In the genomic region with DNA sequence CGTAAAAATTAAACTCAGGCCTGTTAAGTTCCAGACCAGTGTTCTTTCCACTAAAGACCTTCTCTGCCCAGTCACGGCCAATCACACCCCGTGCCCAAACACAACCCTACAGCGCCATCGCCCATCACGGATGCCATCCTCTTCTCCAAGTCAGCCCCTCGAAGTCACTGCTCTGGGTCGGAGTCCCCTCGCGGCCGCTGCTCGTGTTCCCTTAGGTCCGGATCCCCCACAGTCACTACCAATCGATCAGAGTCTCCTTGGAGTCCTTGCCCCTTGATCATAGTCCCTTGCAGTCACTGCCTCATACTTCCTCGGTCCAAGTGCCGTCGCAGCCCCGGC, we compare ENCODE assay signal across 8 cellular contexts. TPM values are rescaled to one million over a fixed set of nuclear protein-coding genes. Genes with fewer than 3 reads are reported as not detected.
A peak's percentile ranks its signal among the peaks of the same experiment; 100 is the strongest.
DNase-seq lines count a peak whose midpoint lies in the region; ATAC-seq and TF ChIP-seq lines count a peak whose summit lies in the region.

No MANE protein-coding gene starts in this region.

- H3K36me3 ChIP-seq in SJSA1 = peaks cover 13% of the 10 kb centered on the region; the same call in 1 of the 2 replicates
- no peaks in the 10 kb centered on the region for H3K36me3 ChIP-seq in lung (ENCODE audit: control insufficient read depth in 2 of 2, insufficient read depth in 2 of 2, low read length in 2 of 2)

- H3K4me1 ChIP-seq in SJSA1 (replicated peaks) (peaks cover 17% of the 10 kb centered on the region), lung (ENCODE audit: control insufficient read depth in 2 of 2, insufficient read depth in 2 of 2, low read length in 2 of 2) (peaks cover 4 to 24% of the 10 kb centered on the region in 2 donors)

- H3K27ac ChIP-seq in SJSA1 = peak overlapping the region; percentile 82
- peak overlapping the region; percentile 82 for H3K27ac ChIP-seq in cingulate gyrus (ENCODE audit: low read depth, low read length)
- H3K27ac ChIP-seq in lung (ENCODE audit: low read depth in 1 of 2, low read length in 1 of 2) = peak overlapping the region; percentile 97 to 99

- ATAC-seq in HG02678 (IDR thresholded peaks at IDR 0.05; ENCODE audit: unreplicated experiment) (peak; percentile 22), lung (ENCODE audit: insufficient read depth, low FRiP score) (peak; percentile 6)
- ATAC-seq in stimulated activated naive CD8-positive, alpha-beta T cell treated with anti-CD3 and anti-CD28 coated beads, Interleukin-15, Interleukin-2, amounts not matched to agents 100 U/mL and 50 U/mL, for 24 hours = peak; percentile 44

- H3K9me3 ChIP-seq in SJSA1 (replicated peaks) (no peaks in the 10 kb centered on the region), lung (ENCODE audit: control insufficient read depth in 2 of 2, insufficient read depth in 1 of 2, low read length in 1 of 2) (no peaks in the 10 kb centered on the region)

- DNase-seq in SJSA1 (ENCODE audit: low read depth in 1 of 2, low spot score in 2 of 2) = no peak
- peak; percentile 30 for DNase-seq in lung (ENCODE audit: low spot score)
- DNase-seq in stimulated activated naive CD8-positive, alpha-beta T cell treated with anti-CD3 and anti-CD28 coated beads, Interleukin-15, Interleukin-2, amounts not matched to agents 100 U/mL and 50 U/mL, for 24 hours = peak; percentile 51
- DNase-seq in effector CD8-positive, alpha-beta T cell (lab: John Stamatoyannopoulos, UW) = no peak
- DNase-seq in central memory CD4-positive, alpha-beta T cell = no peak

- no peak for TF ChIP-seq CTCF in lung (IDR thresholded peaks at IDR 0.05; ENCODE audit: control extremely low read depth, extremely low read depth)

- no peaks in the 10 kb centered on the region for H3K27me3 ChIP-seq in SJSA1 (replicated peaks)
- H3K27me3 ChIP-seq in lung (ENCODE audit: control insufficient read depth, insufficient read depth) = no peaks in the 10 kb centered on the region

- 1% methylated on average over 18 of the region's 18 CpGs for WGBS in lung, 2 donors

- H3K4me3 ChIP-seq in GM08714 (ENCODE audit: low read length) = peak overlapping the region; percentile 72
- H3K4me3 ChIP-seq in SJSA1 = peak overlapping the region; percentile 72
- H3K4me3 ChIP-seq in lung = peak overlapping the region; percentile 93

RNA-seq across cellular contexts. Expression of a gene that starts 0.5 kb away (rescaled TPM):
- total RNA-seq in SJSA1 (2014; rRNA removed; shearing (Covaris generic)) = 63.7 and 84.6 TPM in 2 replicates
- 10 to 100 TPM; 42.5 to 67.4 TPM for total RNA-seq in lung
- polyA plus RNA-seq in lung = 10 to 100 TPM; 21.2 to 42.8 TPM

RNA-seq across cellular contexts. Expression of a gene that starts 31.0 kb away (rescaled TPM):
- 20.5 and 24.2 TPM in 2 replicates for total RNA-seq in SJSA1 (2014; rRNA removed; shearing (Covaris generic))
- 10 to 100 TPM in 1 of 2 donors, 1 to 10 TPM in 1; 2.5 to 12.7 TPM for total RNA-seq in lung
- polyA plus RNA-seq in lung = 10 to 100 TPM; 14.7 to 22.4 TPM

RNA-seq across cellular contexts. Expression of a gene that starts 51.2 kb away (rescaled TPM):
- total RNA-seq in SJSA1 (2014; rRNA removed; shearing (Covaris generic)) = 0.19 and 5.0 TPM in 2 replicates
- total RNA-seq in lung = 1 to 10 TPM in 1 of 2 donors, not detected in 1; 7.5 TPM
- 1 to 10 TPM; 3.5 to 9.8 TPM for polyA plus RNA-seq in lung

Comparison
In these comparisons a context has a peak if more than half of its experiments do, and no peak if none do; other contexts are left out.
1. DNase-seq: peak in lung (single experiment) and stimulated activated naive CD8-positive, alpha-beta T cell treated with anti-CD3 and anti-CD28 coated beads, Interleukin-15, Interleukin-2, amounts not matched to agents 100 U/mL and 50 U/mL, for 24 hours (single experiment); none in SJSA1 (0 of 2), effector CD8-positive, alpha-beta T cell (single experiment) and central memory CD4-positive, alpha-beta T cell (single experiment).
2. Peak in every context shown above with its lines, with median percentiles within 50 percentile points of each other: H3K4me3 ChIP-seq, ATAC-seq and H3K27ac ChIP-seq.